9 cellular contexts compared by ENCODE assay signal in the genomic region with DNA sequence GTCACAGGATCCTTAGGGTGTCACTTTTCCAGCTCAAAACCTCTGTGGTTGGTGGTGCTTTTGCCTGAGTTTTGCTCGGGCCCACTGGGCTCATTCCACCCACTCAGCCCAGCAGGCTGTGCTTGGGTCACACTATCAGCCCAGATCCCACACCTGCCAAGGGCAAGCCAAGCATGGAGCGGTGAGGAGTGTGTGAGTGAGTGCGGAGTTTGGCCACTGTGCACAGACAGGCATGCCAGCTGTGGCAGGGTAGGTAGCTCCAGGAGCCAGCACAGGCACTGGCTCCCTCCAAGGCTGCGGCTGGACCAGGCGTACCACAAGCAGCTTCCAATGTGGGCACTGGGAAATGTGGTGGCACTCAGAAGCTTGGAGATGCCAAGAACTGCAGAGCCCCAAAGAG. TPM values are rescaled to one million over a fixed set of nuclear protein-coding genes. Genes with fewer than 3 reads are reported as not detected.
"Had no signal": no experiment of that assay in that cellular context is flagged by ENCODE, and none has a peak within 500 bp of the region (broad histone marks: within the 10 kb centered on the region; RNA-seq: fewer than 3 reads in every experiment).

No MANE protein-coding gene starts in this region.

- H3K4me3 ChIP-seq: GM23338 had no signal

- ATAC-seq: GM23338 had no signal

- H3K4me2 ChIP-seq: GM23338 had no signal

- FAIRE-seq: H1, H54, HTR-8/SVneo had no signal

- H2AFZ ChIP-seq: GM23338 had no signal

- DNase-seq: H9, HCEC 1CT, KBM-7 had no signal

RNA-seq across cellular contexts. Expression of gene TECTB, which starts 43.9 kb away (rescaled TPM):
- total RNA-seq: GM23338, H1, H9, HT-29 had no signal
- polyA plus RNA-seq: GM23338, H1, IgD-negative memory B cell had no signal
